In the genomic region with DNA sequence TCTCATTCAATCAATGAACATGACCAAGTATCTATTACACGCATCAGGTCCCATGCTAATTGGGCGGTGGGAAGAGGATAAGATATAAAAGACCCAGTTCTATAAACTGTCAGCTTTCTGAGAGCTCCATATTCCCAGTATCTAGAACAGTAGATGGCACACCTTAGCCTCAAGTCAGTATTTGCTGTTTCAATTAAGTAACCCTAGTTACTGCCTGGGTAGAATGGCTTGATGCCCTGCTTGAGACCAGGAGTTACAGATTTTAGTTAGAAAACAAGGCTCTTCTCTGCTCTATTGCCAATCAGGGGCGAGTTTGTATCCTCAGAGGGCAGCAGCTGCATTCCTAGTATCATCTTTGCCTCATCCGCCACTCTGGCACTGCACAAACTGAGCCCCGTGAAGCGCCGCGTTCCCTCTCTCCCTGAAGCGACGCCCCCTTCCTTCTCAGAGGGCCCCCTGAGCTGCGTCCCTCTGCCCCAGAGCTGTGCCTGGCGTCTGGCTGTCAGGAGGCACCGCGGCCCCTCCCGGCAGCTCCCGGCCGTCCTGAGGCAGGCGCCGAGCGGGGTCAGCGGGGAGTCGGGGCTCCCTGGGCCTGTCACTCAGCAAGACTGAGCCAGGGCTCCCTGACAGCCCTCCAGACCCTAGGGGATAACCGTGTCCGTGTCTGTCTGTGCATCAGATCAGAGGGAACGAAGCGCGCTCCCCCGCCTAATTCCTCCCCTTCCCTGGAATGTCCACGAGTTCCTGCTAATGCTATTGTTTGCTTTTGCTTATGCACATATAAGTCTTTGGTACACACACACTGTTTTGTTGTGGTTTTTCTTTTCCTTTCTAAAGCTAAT, we compare ENCODE assay signal across 1 cellular context.
TF ChIP-seq lines count a peak whose summit lies in the region.

No MANE protein-coding gene starts in this region.

TF ChIP-seq in IMR-90, 13 proteins besides CTCF, POLR2A, EP300 and RAD21 (continued from another document):
- TF ChIP-seq RFX5 (IDR thresholded peaks at IDR 0.05; ENCODE audit: low read depth, low read length), result no peak
